In the genomic region with DNA sequence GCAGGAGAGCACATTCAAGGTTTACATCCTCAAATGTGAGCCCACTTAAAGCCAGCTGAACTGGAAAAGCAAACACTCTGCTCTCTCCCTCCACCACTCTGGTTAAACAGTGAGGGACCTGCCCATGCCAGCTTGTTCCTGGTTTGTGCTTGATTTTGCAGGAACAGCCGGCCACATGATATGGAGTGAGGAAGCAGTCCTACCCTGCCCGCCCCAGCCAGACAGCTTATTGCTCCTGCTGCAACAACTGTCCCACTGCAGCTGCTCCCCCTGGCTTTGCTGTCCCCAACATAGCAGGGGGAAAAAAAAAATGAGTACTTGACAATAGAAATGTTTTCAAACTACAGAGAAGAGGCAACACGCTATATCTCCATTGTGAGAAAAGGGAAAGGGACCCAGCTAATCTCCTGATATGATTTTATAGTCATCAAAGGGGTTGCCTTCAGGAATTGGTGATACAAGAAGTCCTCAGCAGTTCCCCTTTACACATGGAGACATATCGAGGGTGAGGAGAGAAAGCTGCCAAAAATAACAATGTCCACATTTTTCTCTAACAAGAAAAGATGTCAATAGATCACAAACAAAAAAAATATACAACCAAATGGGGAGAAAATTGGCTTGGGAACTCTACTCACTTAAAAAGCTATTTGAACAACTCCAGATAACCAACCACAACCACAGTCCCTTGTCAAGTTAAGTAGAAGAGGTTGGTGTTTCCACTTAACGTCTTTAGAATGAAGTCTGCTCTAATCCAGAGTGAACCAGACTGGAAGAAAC, we compare ENCODE assay signal across 12 cellular contexts. TPM values are rescaled to one million over a fixed set of nuclear protein-coding genes. Genes with fewer than 3 reads are reported as not detected.
DNase-seq lines count a peak whose midpoint lies in the region; ATAC-seq, FAIRE-seq and TF ChIP-seq lines count a peak whose summit lies in the region.
"Had no signal": no experiment of that assay in that cellular context is flagged by ENCODE, and none has a peak within 500 bp of the region (broad histone marks: within the 10 kb centered on the region; RNA-seq: fewer than 3 reads in every experiment).

No MANE protein-coding gene starts in this region.

- DNase-seq in DMS153 (lab: John Stamatoyannopoulos, UW) (peak; percentile 97), NCI-H2029 treated with DMSO at 0.1 percent for 48 hours (lab: John Stamatoyannopoulos, UW) (peak; percentile 93), bronchial epithelial cell (ENCODE audit: low read depth) (peak; percentile 29), G401 (ENCODE audit: low spot score) (no peak), erythroblast (lab: John Stamatoyannopoulos, UW) (no peak)
- no peak for DNase-seq in activated CD8-positive, alpha-beta memory T cell treated with anti-CD3 and anti-CD28 coated beads, Interleukin-2, amount 50 U/mL, for 48 hours
- DNase-seq: activated gamma-delta T cell; effector CD4-positive, alpha-beta T cell; RPMI8226 had no signal

- H3K36me3 ChIP-seq in bronchial epithelial cell (ENCODE audit: control insufficient read depth, insufficient read depth, low read length) (peaks cover 2% of the 10 kb centered on the region), muscle layer of duodenum (ENCODE audit: control insufficient read depth in 1 of 2, insufficient read depth in 2 of 2, low read length in 2 of 2) (no peaks in the 10 kb centered on the region)

- no peak for TF ChIP-seq POLR2A in erythroblast (IDR thresholded peaks at IDR 0.05; ENCODE audit: low read length)

- in situ Hi-C loops in G401 (cut with HindIII; ENCODE audit: low sequenced_read_pairs), result no loop called here

- peak overlapping the region; percentile 43 for H3K27ac ChIP-seq in muscle layer of duodenum (ENCODE audit: low read length)

- H3K4me3 ChIP-seq in bronchial epithelial cell (ENCODE audit: low read depth, low read length) (no peak overlapping the region), muscle layer of duodenum (ENCODE audit: low read depth in 1 of 2, low read length in 2 of 2) (peak overlapping the region in 1 of 2 donors; percentile 7)

- H3K27me3 ChIP-seq in bronchial epithelial cell (ENCODE audit: control insufficient read depth, insufficient read depth, low read length), result no peaks in the 10 kb centered on the region
- H3K27me3 ChIP-seq in muscle layer of duodenum (ENCODE audit: low read depth, low read length), result no peaks in the 10 kb centered on the region

- no peaks in the 10 kb centered on the region for H3K9me3 ChIP-seq in muscle layer of duodenum (ENCODE audit: control insufficient read depth in 1 of 2, low read length in 2 of 2)

- FAIRE-seq in bronchial epithelial cell (lab: Jason Lieb, UNC), result no peak

- no peak for TF ChIP-seq CTCF in bronchial epithelial cell (IDR thresholded peaks at IDR 0.05; ENCODE audit: insufficient read depth, low read length, severe bottlenecking)

- ATAC-seq in GM19328 (IDR thresholded peaks at IDR 0.05; ENCODE audit: unreplicated experiment), result no peak
- ATAC-seq: activated CD4-positive, CD25-positive, alpha-beta regulatory T cell treated with anti-CD3 and anti-CD28 coated beads, Interleukin-2, amount 50 U/mL, for 24 hours had no signal

- H3K4me1 ChIP-seq in muscle layer of duodenum (ENCODE audit: control insufficient read depth in 1 of 2, insufficient read depth in 2 of 2, low read length in 2 of 2), result peaks cover 0 to 16% of the 10 kb centered on the region in 2 donors

RNA-seq across cellular contexts. Expression of a gene that starts 4.6 kb away (rescaled TPM):
- 39.5 and 57.2 TPM in 2 replicates for total RNA-seq in bronchial epithelial cell
- 0.17 TPM in 1 of 2 replicates, not detected in the other for total RNA-seq in G401 (2014; rRNA removed; shearing (Covaris generic))

Comparison
In these comparisons a context has a peak if more than half of its experiments do, and no peak if none do; other contexts are left out.
1. DNase-seq: peak in DMS153 (single experiment), NCI-H2029 treated with DMSO at 0.1 percent for 48 hours (single experiment) and bronchial epithelial cell (single experiment); none in G401 (single experiment), erythroblast (0 of 2) and activated CD8-positive, alpha-beta memory T cell treated with anti-CD3 and anti-CD28 coated beads, Interleukin-2, amount 50 U/mL, for 48 hours (single experiment).
2. RNA of a gene that starts 4.6 kb away (total RNA-seq): 39.5 to 57.2 TPM in bronchial epithelial cell; 0.17 TPM in G401; every median in the first group is over 10 times any median in the second.